8 cellular contexts compared by ENCODE assay signal in genomic region chr17:51435641-51436091, GRCh38.
DNase-seq lines count a peak whose midpoint lies in the region; ATAC-seq lines count a peak whose summit lies in the region.

No MANE protein-coding gene starts in this region.

- ATAC-seq in GM18868 (IDR thresholded peaks at IDR 0.05; ENCODE audit: unreplicated experiment) (peak; percentile 76), GM18873 (IDR thresholded peaks at IDR 0.05; ENCODE audit: low FRiP score, unreplicated experiment) (no peak)
- ATAC-seq in activated CD4-positive, CD25-positive, alpha-beta regulatory T cell treated with anti-CD3 and anti-CD28 coated beads, Interleukin-2, amount 50 U/mL, for 24 hours, result peak; percentile 51 to 72

- DNase-seq in Ammon's horn (ENCODE audit: low spot score), result peak; percentile 65
- DNase-seq in NCI-H2081 (lab: John Stamatoyannopoulos, UW), result peak; percentile 91 to 98
- DNase-seq in germinal center (ENCODE audit: low spot score), result peak; percentile 37
- peak; percentile 47 to 54 for DNase-seq in stimulated activated CD4-positive, alpha-beta T cell treated with anti-CD3 and anti-CD28 coated beads, Interleukin-2, amount 100 ng/mL, for 24 hours
- no peak for DNase-seq in cortex of kidney (lab: John Stamatoyannopoulos, UW)
